11 cellular contexts compared by ENCODE assay signal in the genomic region with DNA sequence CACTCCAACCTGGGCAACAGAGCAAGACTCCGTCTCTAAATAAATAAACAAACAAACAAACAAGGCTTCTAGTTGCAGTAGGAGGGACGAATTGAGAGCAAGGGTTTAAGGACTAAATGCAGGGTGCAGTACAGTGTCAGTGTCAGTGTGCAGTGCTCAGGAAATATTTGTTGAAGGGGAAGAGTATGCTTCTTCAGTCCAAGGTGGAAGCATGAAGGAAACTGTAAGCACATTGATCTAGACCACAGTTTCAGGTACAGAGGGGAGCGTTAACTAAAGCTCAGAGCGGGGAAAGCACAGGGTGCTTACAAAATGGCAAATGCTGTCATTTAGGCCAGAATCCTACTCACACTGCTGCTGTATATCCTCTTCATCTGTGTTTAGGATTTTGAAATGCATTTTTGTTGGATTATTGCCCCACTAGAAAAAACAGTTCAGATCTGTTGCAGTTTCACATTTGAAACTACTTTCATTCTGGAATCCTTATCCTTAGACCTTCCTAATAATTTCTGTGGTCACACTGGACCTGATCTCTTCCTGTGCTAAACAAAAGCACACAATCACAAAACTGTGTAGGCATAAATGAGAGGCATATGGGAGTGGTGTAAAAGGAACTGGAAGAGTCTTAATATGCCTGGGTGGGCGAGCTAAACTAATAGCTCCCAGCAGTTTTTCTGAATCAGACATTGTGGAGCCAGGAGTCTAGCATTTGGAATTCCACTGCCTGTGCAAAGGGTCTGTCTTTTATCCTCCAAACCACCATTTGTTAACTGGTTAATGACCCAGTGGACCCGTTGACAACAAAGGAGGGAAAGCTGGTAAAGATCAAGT. TPM values are rescaled to one million over a fixed set of nuclear protein-coding genes. Genes with fewer than 3 reads are reported as not detected.
A peak's percentile ranks its signal among the peaks of the same experiment; 100 is the strongest.
DNase-seq lines count a peak whose midpoint lies in the region; ATAC-seq and TF ChIP-seq lines count a peak whose summit lies in the region.
"Had no signal": no experiment of that assay in that cellular context is flagged by ENCODE, and none has a peak within 500 bp of the region (broad histone marks: within the 10 kb centered on the region; RNA-seq: fewer than 3 reads in every experiment).

No MANE protein-coding gene starts in this region.

- H3K36me3 ChIP-seq in HEK293 (ENCODE audit: control insufficient read depth in 2 of 2, insufficient read depth in 1 of 2, low read length in 2 of 2) (no peaks in the 10 kb centered on the region; a peak in 1 of 3 replicates), mesodermal cell (ENCODE audit: control insufficient read depth, insufficient read depth, low read length) (no peaks in the 10 kb centered on the region)
- H3K36me3 ChIP-seq: colonic mucosa had no signal

- no peaks in the 10 kb centered on the region for H3K4me1 ChIP-seq in HEK293 (ENCODE audit: control insufficient read depth, insufficient read depth, low read length)
- H3K4me1 ChIP-seq in mesodermal cell (ENCODE audit: control insufficient read depth, insufficient read depth, low read length, poor library complexity, severe bottlenecking): peaks cover 24% of the 10 kb centered on the region

- no peaks in the 10 kb centered on the region for H3K27me3 ChIP-seq in AG04450 (ENCODE audit: control insufficient read depth, insufficient read depth, low read length)
- H3K27me3 ChIP-seq: colonic mucosa had no signal

- no peaks in the 10 kb centered on the region for H3K9me3 Mint-ChIP-seq in central memory CD8-positive, alpha-beta T cell
- H3K9me3 Mint-ChIP-seq in endothelial cell (ENCODE audit: unreplicated experiment): no peaks in the 10 kb centered on the region

- 65 to 83% methylated on average over 2 to 3 of the region's 6 CpGs for WGBS in mesodermal cell (ENCODE audit: insufficient coverage in 2 of 2), 2 experiments

- CTCF ChIA-PET in AG04450 (lab: Charles Lee): interaction anchor here (1.7 kb wide), 1 partner anchor 16 kb away, joined by 7 read pairs; no protein-coding TSS in a partner anchor
- CTCF ChIA-PET in HEK293 (lab: Yijun Ruan, JAX): no interaction called here
- CTCF ChIA-PET in GM10248 (lab: Yijun Ruan, JAX): interaction anchor here (0.9 to 2.5 kb wide), 3 partner anchors 9 to 114 kb away, joined by 3 to 8 read pairs (median 4); no protein-coding TSS in a partner anchor

- H3K27ac ChIP-seq in AG04450 (ENCODE audit: low read depth, low read length): peak overlapping the region; percentile 49
- no peak overlapping the region for H3K27ac ChIP-seq in HEK293 (ENCODE audit: extremely low read depth, low read depth, low read length)
- H3K27ac ChIP-seq in mesodermal cell (ENCODE audit: low read depth, low read length, severe bottlenecking): peak overlapping the region; percentile 82
- H3K27ac ChIP-seq: colonic mucosa had no signal

- TF ChIP-seq CTCF in AG04450 (IDR thresholded peaks at IDR 0.05; ENCODE audit: low read depth, low read length) (no peak), HEK293 (tag by site-specific recombination; IDR thresholded peaks at IDR 0.05) (no peak), endothelial cell (IDR thresholded peaks at IDR 0.05; ENCODE audit: unreplicated experiment) (no peak), GM10248 (IDR thresholded peaks at IDR 0.05; ENCODE audit: control extremely low read depth, extremely low read depth, low read depth, missing control alignments) (no peak)

- no peak for DNase-seq in AG04450 (ENCODE audit: low read depth, low spot score)
- no peak for DNase-seq in central memory CD8-positive, alpha-beta T cell (ENCODE audit: low spot score in 2 of 2)
- DNase-seq in NCI-H226: no peak
- no peak for DNase-seq in endothelial cell (ENCODE audit: low spot score)
- no peak for DNase-seq in KBM-7
- no peak for DNase-seq in GM10248 (ENCODE audit: extremely low spot score)
- DNase-seq: activated T-cell treated with anti-CD3 and anti-CD28 coated beads for 4 hours, colonic mucosa, NCI-H345 had no signal

- peak overlapping the region; percentile 42 for H3K27ac Mint-ChIP-seq in central memory CD8-positive, alpha-beta T cell (ENCODE audit: low read depth)
- H3K27ac Mint-ChIP-seq in endothelial cell (ENCODE audit: unreplicated experiment): no peak overlapping the region

- H3K36me3 Mint-ChIP-seq in central memory CD8-positive, alpha-beta T cell (ENCODE audit: insufficient read depth): peaks cover 3% of the 10 kb centered on the region
- H3K36me3 Mint-ChIP-seq in endothelial cell (ENCODE audit: low read depth, unreplicated experiment): no peaks in the 10 kb centered on the region

- no peak for ATAC-seq in central memory CD8-positive, alpha-beta T cell (replicated peaks; ENCODE audit: extremely low read depth, poor library complexity, severe bottlenecking)

- POLR2A ChIA-PET in AG04450 (lab: Yijun Ruan, JAX) (interaction anchor here (0.8 kb wide), 1 partner anchor 24 kb away, joined by 3 read pairs; no protein-coding TSS in a partner anchor), HEK293 (lab: Yijun Ruan, JAX) (interaction anchor here (1.2 kb wide), 1 partner anchor 42 kb away, joined by 3 read pairs; a partner anchor contains a TSS), GM10248 (lab: Yijun Ruan, JAX) (no interaction called here)

- in situ Hi-C loops in KBM-7 (cut with MboI; ENCODE audit: low pct_unique_long_range_greater_than_20kb, low sequenced_read_pairs): no loop called here

- H3K4me3 Mint-ChIP-seq in central memory CD8-positive, alpha-beta T cell: no peak overlapping the region
- H3K4me3 Mint-ChIP-seq in endothelial cell (ENCODE audit: unreplicated experiment): no peak overlapping the region

- peaks cover 46% of the 10 kb centered on the region for H3K4me1 Mint-ChIP-seq in central memory CD8-positive, alpha-beta T cell
- peaks cover 4% of the 10 kb centered on the region for H3K4me1 Mint-ChIP-seq in endothelial cell (ENCODE audit: unreplicated experiment)

- H3K9me3 ChIP-seq in AG04450 (ENCODE audit: control insufficient read depth, insufficient read depth, low read length): no peaks in the 10 kb centered on the region
- H3K9me3 ChIP-seq in HEK293 (ENCODE audit: control insufficient read depth, insufficient read depth, low read depth, low read length): no peaks in the 10 kb centered on the region
- no peaks in the 10 kb centered on the region for H3K9me3 ChIP-seq in mesodermal cell (ENCODE audit: control insufficient read depth, low read length)
- H3K9me3 ChIP-seq: colonic mucosa had no signal

- H3K4me3 ChIP-seq in AG04450 (ENCODE audit: low read depth, low read length): no peak overlapping the region; the same call in 1 of the 2 replicates
- H3K4me3 ChIP-seq in HEK293 (ENCODE audit: low read depth, low read length): no peak overlapping the region
- H3K4me3 ChIP-seq in mesodermal cell (ENCODE audit: extremely low read depth, insufficient read depth, low read length, poor library complexity, severe bottlenecking): no peak overlapping the region
- H3K4me3 ChIP-seq: colonic mucosa had no signal

- no peaks in the 10 kb centered on the region for H3K27me3 Mint-ChIP-seq in central memory CD8-positive, alpha-beta T cell
- H3K27me3 Mint-ChIP-seq in endothelial cell (ENCODE audit: unreplicated experiment): peaks cover 4% of the 10 kb centered on the region

TF ChIP-seq in HEK293, 187 proteins besides CTCF, POLR2A, EP300 and RAD21:
- TF ChIP-seq TRIM28 (IDR thresholded peaks at IDR 0.05; ENCODE audit: borderline replicate concordance, low read length): 0 out of 2 replicates have a peak, but pooled peaks have one; percentile 11
- TF ChIP-seq EGR2 (tag by site-specific recombination; IDR thresholded peaks at IDR 0.05; ENCODE audit: low read depth): peak; percentile 46; the same call in 1 of the 2 replicates
- no peak for TF ChIP-seq ZBTB20 (tag by site-specific recombination; IDR thresholded peaks at IDR 0.05)
- TF ChIP-seq ZFHX2 (tag by site-specific recombination; conservative IDR thresholded peaks at IDR 0.05): peak; percentile 62

RNA-seq across cellular contexts. Expression of a gene that starts 41.4 kb away (rescaled TPM):
- 10.2 and 11.3 TPM in 2 replicates for polyA plus RNA-seq in AG04450 (2011; rRNA removed)
- 15.8 and 16.7 TPM in 2 replicates for polyA minus RNA-seq in AG04450 (2011; rRNA and poly(A)+ RNA removed)
- polyA plus RNA-seq in mesodermal cell (2013, experiment 1 of 2): 21.5 TPM
- polyA plus RNA-seq in mesodermal cell (2013, experiment 2 of 2): 18.1 TPM
- total RNA-seq in endothelial cell (ENCODE audit: unreplicated experiment): 17.5 TPM
